In genomic region chr2:165357758-165358157, GRCh38 we compare ENCODE assay signal across 9 cellular contexts.
DNase-seq lines count a peak whose midpoint lies in the region; ATAC-seq lines count a peak whose summit lies in the region.
"Had no signal": no experiment of that assay in that cellular context is flagged by ENCODE, and none has a peak within 500 bp of the region (broad histone marks: within the 10 kb centered on the region; RNA-seq: fewer than 3 reads in every experiment).

No MANE protein-coding gene starts in this region.

- peak; percentile 92 for DNase-seq in DMS 273 treated with DMSO at 0.1 percent for 48 hours (lab: John Stamatoyannopoulos, UW)
- peak; percentile 91 for DNase-seq in LHCN-M2 (ENCODE audit: low read depth)
- DNase-seq in fibroblast of peridontal ligament (ENCODE audit: extremely low read depth) = peak; percentile 86
- no peak for DNase-seq in dermis blood vessel endothelial cell
- DNase-seq in cardiac septum (ENCODE audit: low spot score) = no peak
- no peak for DNase-seq in effector CD4-positive, alpha-beta T cell
- DNase-seq in stimulated activated CD8-positive, alpha-beta memory T cell treated with anti-CD3 and anti-CD28 coated beads, Interleukin-4, amount 100 ng/mL, for 48 hours = no peak
- DNase-seq: activated naive CD8-positive, alpha-beta T cell treated with anti-CD3 and anti-CD28 coated beads, Interleukin-2, amount 10 ng/mL, durations not matched to agents 7 days and 5 days had no signal

- intact Hi-C loops in cardiac septum (cut with DNase I) = no loop called here

- peak; percentile 96 for ATAC-seq in GM21717 (IDR thresholded peaks at IDR 0.05; ENCODE audit: unreplicated experiment)

Comparison
In these comparisons a context has a peak if more than half of its experiments do, and no peak if none do; other contexts are left out.
1. DNase-seq: peak in DMS 273 treated with DMSO at 0.1 percent for 48 hours (single experiment), LHCN-M2 (single experiment) and fibroblast of peridontal ligament (single experiment); none in dermis blood vessel endothelial cell (single experiment), cardiac septum (single experiment), effector CD4-positive, alpha-beta T cell (single experiment) and stimulated activated CD8-positive, alpha-beta memory T cell treated with anti-CD3 and anti-CD28 coated beads, Interleukin-4, amount 100 ng/mL, for 48 hours (single experiment).